Comparison of ENCODE assay signal across 13 cellular contexts in the genomic region with DNA sequence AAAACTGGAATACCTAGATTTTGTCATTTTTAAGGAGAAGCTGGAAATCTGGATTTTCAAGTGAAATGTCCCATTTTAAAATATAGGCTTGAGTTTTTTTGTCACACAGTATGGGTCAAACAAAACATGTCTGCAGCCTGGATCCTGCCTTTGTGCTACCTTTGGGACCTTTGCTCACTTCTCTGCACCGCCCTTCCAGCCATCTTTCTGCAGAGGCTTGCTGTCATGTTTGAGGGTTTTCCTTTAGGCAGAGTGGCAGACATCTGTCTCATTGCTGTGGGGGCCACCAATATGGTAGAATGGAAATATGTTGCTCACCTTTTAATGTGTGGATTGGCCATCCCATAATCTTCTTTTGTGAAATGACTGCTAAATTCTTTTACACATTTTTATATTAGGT.
DNase-seq lines count a peak whose midpoint lies in the region; ATAC-seq and TF ChIP-seq lines count a peak whose summit lies in the region.
"Had no signal": no experiment of that assay in that cellular context is flagged by ENCODE, and none has a peak within 500 bp of the region (broad histone marks: within the 10 kb centered on the region; RNA-seq: fewer than 3 reads in every experiment).

No MANE protein-coding gene starts in this region.

- no peaks in the 10 kb centered on the region for H3K9me3 ChIP-seq in CD4-positive, alpha-beta T cell (ENCODE audit: control insufficient read depth, low read length)
- H3K9me3 ChIP-seq in naive thymus-derived CD4-positive, alpha-beta T cell (ENCODE audit: control insufficient read depth in 2 of 3, low read length in 3 of 3) = peaks cover 0 to 8% (median 0%) of the 10 kb centered on the region in 3 experiments
- H3K9me3 ChIP-seq in transverse colon = peaks cover 0 to 4% of the 10 kb centered on the region in 2 donors
- no peaks in the 10 kb centered on the region for H3K9me3 ChIP-seq in hepatocyte (ENCODE audit: low read depth)

- H3K4me1 ChIP-seq in naive thymus-derived CD4-positive, alpha-beta T cell (ENCODE audit: control insufficient read depth in 2 of 2, insufficient read depth in 2 of 2, low read length in 2 of 2) = peaks cover 3 to 16% of the 10 kb centered on the region in 2 donors
- H3K4me1 ChIP-seq in transverse colon (no peaks in the 10 kb centered on the region), hepatocyte (ENCODE audit: insufficient read depth) (no peaks in the 10 kb centered on the region)
- H3K4me1 ChIP-seq: BLaER1 treated with 17β-estradiol and CSF1 and Interleukin-3, amounts not matched to agents 10 nM and 100 nM; Caco-2 had no signal

- in situ Hi-C loops in transverse colon (cut with MboI; ENCODE audit: low pct_ligation_motif_present in 1 of 4, low pct_unique_long_range_greater_than_20kb in 1 of 4, low sequenced_read_pairs in 3 of 4) = no loop called here

- no peaks in the 10 kb centered on the region for H3K79me2 ChIP-seq in hepatocyte

- intact Hi-C loops in CD4-positive, alpha-beta T cell (cut with DNase I, micrococcal nuclease) = no loop called here
- intact Hi-C loops in naive thymus-derived CD4-positive, alpha-beta T cell (cut with micrococcal nuclease) = no loop called here
- intact Hi-C loops in transverse colon (cut with DNase I; ENCODE audit: low total_unique reads) = no loop called here

- H3K4me1 Mint-ChIP-seq in CD4-positive, alpha-beta T cell (ENCODE audit: low read depth) = peaks cover 43% of the 10 kb centered on the region
- H3K4me1 Mint-ChIP-seq in naive thymus-derived CD4-positive, alpha-beta T cell = peaks cover 10 to 55% (median 47%) of the 10 kb centered on the region in 7 donors
- H3K4me1 Mint-ChIP-seq: B cell had no signal

- POLR2A ChIA-PET in CD4-positive, alpha-beta T cell (lab: Charles Lee) = no interaction called here
- POLR2A ChIA-PET in naive thymus-derived CD4-positive, alpha-beta T cell (lab: Charles Lee) = no interaction called here

- H3K9me2 ChIP-seq in hepatocyte (replicated peaks; ENCODE audit: insufficient read depth) = no peaks in the 10 kb centered on the region

- no peak overlapping the region for H3K4me3 ChIP-seq in H7 (ENCODE audit: insufficient read depth, low read depth, low read length)
- H3K4me3 ChIP-seq in naive thymus-derived CD4-positive, alpha-beta T cell (ENCODE audit: low read length) = no peak overlapping the region
- no peak overlapping the region for H3K4me3 ChIP-seq in transverse colon
- no peak overlapping the region for H3K4me3 ChIP-seq in hepatocyte
- H3K4me3 ChIP-seq: BLaER1 treated with 17β-estradiol and CSF1 and Interleukin-3, amounts not matched to agents 10 nM and 100 nM; GM23338 had no signal

- no peak for TF ChIP-seq EP300 in transverse colon (IDR thresholded peaks at IDR 0.05; ENCODE audit: low read depth)

- ATAC-seq in CD4-positive, alpha-beta T cell (ENCODE audit: poor library complexity) = no peak
- no peak for ATAC-seq in naive thymus-derived CD4-positive, alpha-beta T cell
- ATAC-seq: GM23338, HepG2 had no signal

- no peaks in the 10 kb centered on the region for H3K27me3 ChIP-seq in CD4-positive, alpha-beta T cell (ENCODE audit: control insufficient read depth, insufficient read depth, low read length)
- no peaks in the 10 kb centered on the region for H3K27me3 ChIP-seq in H7 (ENCODE audit: control insufficient read depth, insufficient read depth, low read length)
- no peaks in the 10 kb centered on the region for H3K27me3 ChIP-seq in naive thymus-derived CD4-positive, alpha-beta T cell (ENCODE audit: control insufficient read depth in 2 of 2, insufficient read depth in 2 of 2, low read length in 2 of 2)
- H3K27me3 ChIP-seq in transverse colon = no peaks in the 10 kb centered on the region
- no peaks in the 10 kb centered on the region for H3K27me3 ChIP-seq in hepatocyte
- H3K27me3 ChIP-seq: BLaER1 treated with 17β-estradiol and CSF1 and Interleukin-3, amounts not matched to agents 10 nM and 100 nM had no signal

- no peak overlapping the region for H2AFZ ChIP-seq in hepatocyte
- H2AFZ ChIP-seq: GM23338 had no signal

- H3K27ac ChIP-seq in CD4-positive, alpha-beta T cell (ENCODE audit: low read depth, low read length) = no peak overlapping the region
- H3K27ac ChIP-seq in naive thymus-derived CD4-positive, alpha-beta T cell (ENCODE audit: low read depth, low read length) = no peak overlapping the region
- H3K27ac ChIP-seq in transverse colon = no peak overlapping the region
- H3K27ac ChIP-seq in hepatocyte = no peak overlapping the region
- H3K27ac ChIP-seq: BLaER1 treated with 17β-estradiol and CSF1 and Interleukin-3, amounts not matched to agents 10 nM and 100 nM had no signal

- H3K36me3 Mint-ChIP-seq in CD4-positive, alpha-beta T cell (ENCODE audit: low read depth) = peaks cover 79% of the 10 kb centered on the region
- peaks cover 16 to 59% (median 51%) of the 10 kb centered on the region in 5 donors for H3K36me3 Mint-ChIP-seq in naive thymus-derived CD4-positive, alpha-beta T cell

- H3K36me3 ChIP-seq in H7 (replicated peaks; ENCODE audit: control insufficient read depth, insufficient read depth, low read length) (no peaks in the 10 kb centered on the region), transverse colon (no peaks in the 10 kb centered on the region), hepatocyte (replicated peaks; ENCODE audit: insufficient read depth, low read depth) (no peaks in the 10 kb centered on the region)
- H3K36me3 ChIP-seq in naive thymus-derived CD4-positive, alpha-beta T cell (ENCODE audit: control insufficient read depth in 2 of 3, insufficient read depth in 3 of 3, low read length in 3 of 3) = peaks cover 0 to 18% (median 0%) of the 10 kb centered on the region in 3 experiments

- H3K9me3 Mint-ChIP-seq in CD4-positive, alpha-beta T cell = peaks cover 9% of the 10 kb centered on the region
- peaks cover 0 to 42% (median 16%) of the 10 kb centered on the region in 11 donors for H3K9me3 Mint-ChIP-seq in naive thymus-derived CD4-positive, alpha-beta T cell
- H3K9me3 Mint-ChIP-seq: GM23338 had no signal

- DNase-seq in CD4-positive, alpha-beta T cell = no peak
- DNase-seq in H7 (peak; percentile 1), ecto neural progenitor cell (ENCODE audit: low spot score) (peak; percentile 12), transverse colon (no peak), T1000 (lab: John Stamatoyannopoulos, UW) (no peak), hepatocyte (ENCODE audit: low spot score) (no peak)
- no peak for DNase-seq in naive thymus-derived CD4-positive, alpha-beta T cell
- DNase-seq: Caco-2 had no signal

- no peak for TF ChIP-seq POLR2A in transverse colon (IDR thresholded peaks at IDR 0.05)

- peak overlapping the region; percentile 14 for H3K27ac Mint-ChIP-seq in CD4-positive, alpha-beta T cell
- H3K27ac Mint-ChIP-seq in naive thymus-derived CD4-positive, alpha-beta T cell = peak overlapping the region in 7 of 9 donors; percentile 17 to 82 (median 45)
- H3K27ac Mint-ChIP-seq: B cell, GM23338, IgD-negative memory B cell had no signal

- H3K27me3 Mint-ChIP-seq in CD4-positive, alpha-beta T cell = no peaks in the 10 kb centered on the region
- no peaks in the 10 kb centered on the region for H3K27me3 Mint-ChIP-seq in naive thymus-derived CD4-positive, alpha-beta T cell
- H3K27me3 Mint-ChIP-seq: B cell, IgD-negative memory B cell had no signal

- CTCF ChIA-PET in CD4-positive, alpha-beta T cell (lab: Charles Lee) = no interaction called here
- CTCF ChIA-PET in naive thymus-derived CD4-positive, alpha-beta T cell (lab: Charles Lee) = no interaction called here

- H3K4me3 Mint-ChIP-seq in CD4-positive, alpha-beta T cell = no peak overlapping the region
- no peak overlapping the region for H3K4me3 Mint-ChIP-seq in naive thymus-derived CD4-positive, alpha-beta T cell
- H3K4me3 Mint-ChIP-seq: B cell, GM23338, IgD-negative memory B cell had no signal

- no peak for TF ChIP-seq CTCF in CD4-positive, alpha-beta T cell (IDR thresholded peaks at IDR 0.05)
- TF ChIP-seq CTCF in transverse colon (IDR thresholded peaks at IDR 0.05) (no peak), hepatocyte (IDR thresholded peaks at IDR 0.05; ENCODE audit: poor library complexity) (no peak)

- 90% methylated on average over 1 of the region's 1 CpG; no CpG with 5 or more reads in 1 of the 2 donors for WGBS in transverse colon (ENCODE audit: low coverage in 1 of 2), 2 donors
- WGBS in hepatocyte (ENCODE audit: low lambda C conversion rate, missing lambda C conversion rate) = 100% methylated on average over 1 of the region's 1 CpG

- no peak overlapping the region for H3K4me2 ChIP-seq in hepatocyte
- H3K4me2 ChIP-seq: BLaER1 treated with 17β-estradiol and CSF1 and Interleukin-3, amounts not matched to agents 10 nM and 100 nM; GM23338 had no signal

- no peaks in the 10 kb centered on the region for H4K20me1 ChIP-seq in hepatocyte (ENCODE audit: insufficient read depth, poor library complexity, severe bottlenecking)

Comparison
In these comparisons a context has a peak if more than half of its experiments do, and no peak if none do; other contexts are left out.
1. DNase-seq: peak in H7 (single experiment) and ecto neural progenitor cell (single experiment); none in CD4-positive, alpha-beta T cell (0 of 10), naive thymus-derived CD4-positive, alpha-beta T cell (0 of 9), transverse colon (single experiment), T1000 (single experiment) and hepatocyte (single experiment).